23 cellular contexts compared by ENCODE assay signal in the genomic region with DNA sequence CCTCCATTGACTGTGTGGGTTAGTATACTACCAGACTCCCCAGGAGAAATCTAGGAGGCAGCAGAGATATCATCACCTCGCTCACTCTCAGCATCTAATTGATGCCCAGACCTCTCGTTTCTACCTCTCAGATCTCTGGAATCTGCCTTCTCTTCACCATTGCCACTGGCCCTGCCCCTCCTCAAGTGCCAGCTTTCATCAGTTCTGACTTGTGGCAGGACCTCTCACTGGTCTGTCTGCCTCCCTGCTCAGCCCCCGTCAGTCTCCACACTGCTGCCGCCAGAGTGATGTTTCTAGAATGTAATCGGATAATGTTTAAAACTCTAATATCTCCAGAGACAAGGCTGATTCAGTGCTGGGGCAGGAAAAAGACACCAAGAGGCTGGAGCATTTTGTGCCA. TPM values are rescaled to one million over a fixed set of nuclear protein-coding genes. Genes with fewer than 3 reads are reported as not detected.
DNase-seq lines count a peak whose midpoint lies in the region; ATAC-seq and TF ChIP-seq lines count a peak whose summit lies in the region.
"Had no signal": no experiment of that assay in that cellular context is flagged by ENCODE, and none has a peak within 500 bp of the region (broad histone marks: within the 10 kb centered on the region; RNA-seq: fewer than 3 reads in every experiment).

No MANE protein-coding gene starts in this region.

- no peak overlapping the region for H3K4me3 Mint-ChIP-seq in central memory CD8-positive, alpha-beta T cell

- H3K4me1 Mint-ChIP-seq in central memory CD8-positive, alpha-beta T cell = peaks cover 30% of the 10 kb centered on the region

- DNase-seq in Right ventricle myocardium superior = no peak
- no peak for DNase-seq in right atrium auricular region (ENCODE audit: low spot score)
- DNase-seq in central memory CD8-positive, alpha-beta T cell (ENCODE audit: low spot score in 2 of 2) = no peak
- peak; percentile 38 for DNase-seq in left kidney (ENCODE audit: low read depth, low spot score)
- DNase-seq in prostate gland (ENCODE audit: low spot score) = no peak
- DNase-seq in NCI-H2081 treated with DMSO at 0.1 percent for 48 hours (lab: John Stamatoyannopoulos, UW) = no peak
- no peak for DNase-seq in vagina (ENCODE audit: extremely low spot score in 2 of 2)
- DNase-seq in ureter (ENCODE audit: low spot score) = no peak
- DNase-seq: CD4-positive, CD25-positive, alpha-beta regulatory T cell; DMS153; DND-41; IMR-90; NCI-H1048; NCI-H1417 treated with DMSO at 0.1 percent for 48 hours; NCI-H1694 treated with DMSO at 0.1 percent for 48 hours; NCI-H2081; NCI-H2171 treated with DMSO at 0.1 percent for 48 hours; NCI-H524; NCI-H748 treated with DMSO at 0.1 percent for 48 hours; SJCRH30 had no signal

- peaks cover 0 to 10% of the 10 kb centered on the region in 2 donors for H3K4me1 ChIP-seq in right atrium auricular region
- no peaks in the 10 kb centered on the region for H3K4me1 ChIP-seq in prostate gland (replicated peaks)
- peaks cover 39% of the 10 kb centered on the region for H3K4me1 ChIP-seq in vagina
- H3K4me1 ChIP-seq: BLaER1, SJCRH30 had no signal

- 72% methylated on average over 5 of the region's 5 CpGs for WGBS in prostate gland

- no peak for TF ChIP-seq POLR2A in prostate gland (IDR thresholded peaks at IDR 0.05)
- TF ChIP-seq POLR2A in vagina (IDR thresholded peaks at IDR 0.05) = no peak

- peak overlapping the region; percentile 80 for H3K27ac Mint-ChIP-seq in central memory CD8-positive, alpha-beta T cell (ENCODE audit: low read depth)

- H3K9me3 Mint-ChIP-seq in central memory CD8-positive, alpha-beta T cell = no peaks in the 10 kb centered on the region

- no peaks in the 10 kb centered on the region for H3K27me3 Mint-ChIP-seq in central memory CD8-positive, alpha-beta T cell
- H3K27me3 Mint-ChIP-seq: CD4-positive, CD25-positive, alpha-beta regulatory T cell had no signal

- H3K9me3 ChIP-seq in right atrium auricular region = no peaks in the 10 kb centered on the region
- H3K9me3 ChIP-seq in prostate gland = no peaks in the 10 kb centered on the region
- no peaks in the 10 kb centered on the region for H3K9me3 ChIP-seq in vagina
- H3K9me3 ChIP-seq: SJCRH30 had no signal

- TF ChIP-seq CTCF in right atrium auricular region (IDR thresholded peaks at IDR 0.05) (no peak), prostate gland (IDR thresholded peaks at IDR 0.05) (no peak), vagina (IDR thresholded peaks at IDR 0.05) (no peak)

- H3K4me3 ChIP-seq in right atrium auricular region (no peak overlapping the region), prostate gland (no peak overlapping the region), vagina (no peak overlapping the region)
- H3K4me3 ChIP-seq: BLaER1, SJCRH30 had no signal

- intact Hi-C loops in Right ventricle myocardium superior (cut with DNase I) = no loop called here
- intact Hi-C loops in prostate gland (cut with DNase I) = no loop called here
- intact Hi-C loops in vagina (cut with DNase I) = no loop called here

- H3K27me3 ChIP-seq in right atrium auricular region (no peaks in the 10 kb centered on the region), prostate gland (replicated peaks; ENCODE audit: insufficient read depth) (no peaks in the 10 kb centered on the region), vagina (no peaks in the 10 kb centered on the region)
- H3K27me3 ChIP-seq: BLaER1, SJCRH30 had no signal

- ATAC-seq in Right ventricle myocardium superior (ENCODE audit: poor library complexity) = peak; percentile 64
- no peak for ATAC-seq in central memory CD8-positive, alpha-beta T cell (replicated peaks; ENCODE audit: extremely low read depth, poor library complexity, severe bottlenecking)
- ATAC-seq: HCT116 had no signal

- no peaks in the 10 kb centered on the region for H3K36me3 ChIP-seq in right atrium auricular region
- no peaks in the 10 kb centered on the region for H3K36me3 ChIP-seq in prostate gland
- no peaks in the 10 kb centered on the region for H3K36me3 ChIP-seq in vagina
- H3K36me3 ChIP-seq: SJCRH30 had no signal

- H3K27ac ChIP-seq in right atrium auricular region = no peak overlapping the region
- H3K27ac ChIP-seq in prostate gland = peak overlapping the region; percentile 14 to 75
- H3K27ac ChIP-seq in vagina = no peak overlapping the region
- H3K27ac ChIP-seq: BLaER1, KMS-11, SJCRH30 had no signal

- H3K36me3 Mint-ChIP-seq in central memory CD8-positive, alpha-beta T cell (ENCODE audit: insufficient read depth) = peaks cover 5% of the 10 kb centered on the region

RNA-seq across cellular contexts. Expression of gene GAN, which starts 15.2 kb away (rescaled TPM):
- total RNA-seq in Right ventricle myocardium superior (9.0 TPM), right atrium auricular region (10 to 100 TPM in 1 of 2 donors, 1 to 10 TPM in 1; 8.8 to 10.7 TPM), prostate gland (10 to 100 TPM in 1 of 2 donors, 1 to 10 TPM in 1; 8.2 to 10.1 TPM), vagina (20.9 TPM), ureter (16.9 TPM)

Comparison
In these comparisons a context has a peak if more than half of its experiments do, and no peak if none do; other contexts are left out.
1. H3K27ac ChIP-seq: peak in prostate gland (2 of 2); none in right atrium auricular region (0 of 2) and vagina (single experiment).